ENCODE assay signal across 9 cellular contexts in the genomic region with DNA sequence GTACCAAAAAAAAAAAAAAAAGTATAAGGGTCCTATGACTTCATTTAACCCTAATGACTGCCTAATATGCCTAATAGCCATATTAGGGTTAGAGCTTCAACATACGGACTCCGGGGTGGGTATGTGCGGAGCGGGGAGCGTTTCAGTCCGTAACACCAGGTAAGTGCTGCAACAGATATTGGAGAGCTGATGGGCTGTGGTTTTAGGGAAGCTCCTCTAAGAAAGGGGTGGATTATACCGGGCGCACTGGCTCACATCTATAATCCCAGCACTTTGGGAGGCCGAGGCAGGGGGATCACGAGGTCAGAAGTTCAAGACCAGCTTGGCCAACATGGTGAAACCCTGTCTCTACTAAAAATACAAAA. TPM values are rescaled to one million over a fixed set of nuclear protein-coding genes. Genes with fewer than 3 reads are reported as not detected.
A peak's percentile ranks its signal among the peaks of the same experiment; 100 is the strongest.
DNase-seq lines count a peak whose midpoint lies in the region; ATAC-seq and TF ChIP-seq lines count a peak whose summit lies in the region.
"Had no signal": no experiment of that assay in that cellular context is flagged by ENCODE, and none has a peak within 500 bp of the region (broad histone marks: within the 10 kb centered on the region; RNA-seq: fewer than 3 reads in every experiment).

No MANE protein-coding gene starts in this region.

- H2AFZ ChIP-seq in SU-DHL-6 (ENCODE audit: low read depth, low read length, severe bottlenecking) = no peak overlapping the region

- no peaks in the 10 kb centered on the region for H4K20me1 ChIP-seq in SU-DHL-6 (ENCODE audit: low read depth, low read length)

- H3K4me1 Mint-ChIP-seq in T-helper 2 cell treated with Interferon-gamma antibody and Interleukin-4, amounts not matched to agents 5 μg/mL and 100 μg/mL, for 36 hours (ENCODE audit: low read depth) = peaks cover 58% of the 10 kb centered on the region
- H3K4me1 Mint-ChIP-seq in stimulated activated effector memory CD8-positive, alpha-beta T cell treated with anti-CD3 and anti-CD28 coated beads, Interleukin-12 subunit alpha, Interleukin-12 subunit beta, amount 100 ng/mL, for 72 hours = peaks cover 59% of the 10 kb centered on the region

- no peaks in the 10 kb centered on the region for H3K9me3 ChIP-seq in SU-DHL-6 (ENCODE audit: insufficient read depth, low read length)
- H3K9me3 ChIP-seq in MG63 = no peaks in the 10 kb centered on the region

- DNase-seq in T-helper 2 cell treated with Interferon-gamma antibody and Interleukin-4, amounts not matched to agents 5 μg/mL and 100 μg/mL, for 36 hours (ENCODE audit: low spot score) = no peak
- DNase-seq in T-helper 2 cell (no peak), fibroblast of pulmonary artery (ENCODE audit: low read depth) (no peak), SW 1271 (lab: John Stamatoyannopoulos, UW) (no peak), MG63 (no peak), NCI-H1105 treated with DMSO at 0.1 percent for 48 hours (lab: John Stamatoyannopoulos, UW) (no peak)
- DNase-seq in stimulated activated effector memory CD8-positive, alpha-beta T cell treated with anti-CD3 and anti-CD28 coated beads, Interleukin-12 subunit alpha, Interleukin-12 subunit beta, amount 100 ng/mL, for 72 hours (ENCODE audit: low spot score in 2 of 2) = no peak
- DNase-seq: NCI-H1092 treated with DMSO at 0.1 percent for 48 hours had no signal

- TF ChIP-seq CTCF in SU-DHL-6 (IDR thresholded peaks at IDR 0.05; ENCODE audit: insufficient read depth, low read length, poor library complexity, severe bottlenecking) (no peak), fibroblast of pulmonary artery (IDR thresholded peaks at IDR 0.05; ENCODE audit: low read length, missing control alignments) (no peak)

- H3K27me3 ChIP-seq in SU-DHL-6 (ENCODE audit: low read length) = no peaks in the 10 kb centered on the region
- no peaks in the 10 kb centered on the region for H3K27me3 ChIP-seq in MG63

- H3K9me3 Mint-ChIP-seq in T-helper 2 cell treated with Interferon-gamma antibody and Interleukin-4, amounts not matched to agents 5 μg/mL and 100 μg/mL, for 36 hours = no peaks in the 10 kb centered on the region
- H3K9me3 Mint-ChIP-seq in stimulated activated effector memory CD8-positive, alpha-beta T cell treated with anti-CD3 and anti-CD28 coated beads, Interleukin-12 subunit alpha, Interleukin-12 subunit beta, amount 100 ng/mL, for 72 hours = no peaks in the 10 kb centered on the region

- H3K27ac ChIP-seq in SU-DHL-6 (ENCODE audit: low read depth, low read length) = no peak overlapping the region

- H3K79me2 ChIP-seq in SU-DHL-6 (ENCODE audit: insufficient read depth, low read length) = peaks cover 38% of the 10 kb centered on the region

- H3K36me3 ChIP-seq in SU-DHL-6 (ENCODE audit: low read length) (peaks cover 6% of the 10 kb centered on the region; the same call in 1 of the 2 replicates), MG63 (peaks cover 27% of the 10 kb centered on the region)

- H3K9me2 ChIP-seq in SU-DHL-6 (replicated peaks; ENCODE audit: insufficient read depth, low read length) = no peaks in the 10 kb centered on the region

- no peak overlapping the region for H3K9ac ChIP-seq in SU-DHL-6 (ENCODE audit: low read length)

- no peaks in the 10 kb centered on the region for H3K27me3 Mint-ChIP-seq in T-helper 2 cell treated with Interferon-gamma antibody and Interleukin-4, amounts not matched to agents 5 μg/mL and 100 μg/mL, for 36 hours (ENCODE audit: low read depth)

- H3K36me3 Mint-ChIP-seq in T-helper 2 cell treated with Interferon-gamma antibody and Interleukin-4, amounts not matched to agents 5 μg/mL and 100 μg/mL, for 36 hours (ENCODE audit: low read depth) = peaks cover 18% of the 10 kb centered on the region
- H3K36me3 Mint-ChIP-seq in stimulated activated effector memory CD8-positive, alpha-beta T cell treated with anti-CD3 and anti-CD28 coated beads, Interleukin-12 subunit alpha, Interleukin-12 subunit beta, amount 100 ng/mL, for 72 hours = peaks cover 27% of the 10 kb centered on the region

- peak overlapping the region; percentile 90 for H3K27ac Mint-ChIP-seq in T-helper 2 cell treated with Interferon-gamma antibody and Interleukin-4, amounts not matched to agents 5 μg/mL and 100 μg/mL, for 36 hours
- H3K27ac Mint-ChIP-seq in stimulated activated effector memory CD8-positive, alpha-beta T cell treated with anti-CD3 and anti-CD28 coated beads, Interleukin-12 subunit alpha, Interleukin-12 subunit beta, amount 100 ng/mL, for 72 hours = peak overlapping the region; percentile 91

- H3K4me3 ChIP-seq in SU-DHL-6 (ENCODE audit: insufficient read depth, low read length, poor library complexity, severe bottlenecking) (no peak overlapping the region), fibroblast of pulmonary artery (replicated peaks; ENCODE audit: low read depth, low read length) (peak overlapping the region; percentile 76), MG63 (no peak overlapping the region)

- no peak for ATAC-seq in stimulated activated effector memory CD8-positive, alpha-beta T cell treated with anti-CD3 and anti-CD28 coated beads, Interleukin-12 subunit alpha, Interleukin-12 subunit beta, amount 100 ng/mL, for 72 hours

- peak overlapping the region; percentile 86 for H3K4me3 Mint-ChIP-seq in T-helper 2 cell treated with Interferon-gamma antibody and Interleukin-4, amounts not matched to agents 5 μg/mL and 100 μg/mL, for 36 hours
- H3K4me3 Mint-ChIP-seq in stimulated activated effector memory CD8-positive, alpha-beta T cell treated with anti-CD3 and anti-CD28 coated beads, Interleukin-12 subunit alpha, Interleukin-12 subunit beta, amount 100 ng/mL, for 72 hours = peak overlapping the region; percentile 90

- peaks cover 13% of the 10 kb centered on the region for H3F3A ChIP-seq in SU-DHL-6 (ENCODE audit: insufficient read depth)

- H3K4me2 ChIP-seq in SU-DHL-6 (ENCODE audit: low read depth, low read length, poor library complexity, severe bottlenecking) = peak overlapping the region; percentile 90

RNA-seq across cellular contexts. Expression of gene ZC3H7A, which starts 1.9 kb away (rescaled TPM):
- total RNA-seq in MG63 (2014; rRNA removed; shearing (Covaris generic); ENCODE audit: low replicate concordance) = 35.6 and 60.5 TPM in 2 replicates

RNA-seq across cellular contexts. Expression of gene RSL1D1, which starts 52.3 kb away (rescaled TPM):
- 346 and 797 TPM in 2 replicates for total RNA-seq in MG63 (2014; rRNA removed; shearing (Covaris generic); ENCODE audit: low replicate concordance)

RNA-seq across cellular contexts. Expression of gene TXNDC11, which starts 56.3 kb away (rescaled TPM):
- 41.0 and 47.2 TPM in 2 replicates for total RNA-seq in MG63 (2014; rRNA removed; shearing (Covaris generic); ENCODE audit: low replicate concordance)
